In the genomic region with DNA sequence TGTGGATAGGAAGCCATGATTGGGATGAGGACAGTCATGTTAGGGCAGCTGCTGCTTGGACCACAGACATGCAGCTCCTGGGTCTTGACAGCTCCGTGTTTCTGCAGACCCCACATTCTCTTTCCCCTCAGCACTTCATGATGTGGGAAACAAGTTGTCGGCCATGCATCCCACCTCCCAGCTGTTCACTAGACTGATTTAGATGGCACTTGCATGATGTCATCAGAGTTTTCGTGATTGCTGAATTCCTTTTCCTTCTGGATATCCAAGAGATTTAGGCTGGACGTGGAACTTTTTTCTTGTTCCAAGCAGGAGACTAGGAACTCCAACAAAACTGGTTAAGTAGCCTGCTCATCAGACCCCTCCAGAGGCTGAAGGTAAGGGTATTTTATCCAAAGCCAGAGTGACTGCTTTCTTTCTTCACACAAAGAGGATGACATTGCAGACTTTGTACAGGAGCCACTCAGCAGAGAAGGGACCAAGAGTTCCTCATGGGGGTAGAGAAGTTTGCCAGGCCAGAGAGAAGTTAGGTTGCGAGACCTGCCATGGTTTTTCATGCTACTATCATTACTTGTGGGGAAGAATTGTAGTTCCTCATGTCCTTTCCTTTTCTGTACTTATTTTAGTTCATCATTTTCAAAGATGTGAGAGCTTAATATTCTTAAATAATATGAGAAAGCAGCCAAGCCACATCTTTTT, we compare ENCODE assay signal across 18 cellular contexts.
A peak's percentile ranks its signal among the peaks of the same experiment; 100 is the strongest.
DNase-seq lines count a peak whose midpoint lies in the region; ATAC-seq and TF ChIP-seq lines count a peak whose summit lies in the region.
"Had no signal": no experiment of that assay in that cellular context is flagged by ENCODE, and none has a peak within 500 bp of the region (broad histone marks: within the 10 kb centered on the region; RNA-seq: fewer than 3 reads in every experiment).

No MANE protein-coding gene starts in this region.

- H4K20me1 ChIP-seq in SK-N-SH (ENCODE audit: insufficient read depth) = peaks cover 9% of the 10 kb centered on the region; the same call in 1 of the 2 replicates

- H3K4me1 ChIP-seq in SJCRH30 (peaks cover 24% of the 10 kb centered on the region), SK-N-SH (ENCODE audit: control insufficient read depth in 1 of 2, insufficient read depth in 2 of 2, low read depth in 1 of 2, low read length in 1 of 2) (peaks cover 0 to under 1% of the 10 kb centered on the region in 2 experiments; a peak in 1 of 4 replicates)
- H3K4me1 ChIP-seq: SJSA1 had no signal

- TF ChIP-seq CTCF in SK-N-SH (IDR thresholded peaks at IDR 0.05) = no peak

- no peaks in the 10 kb centered on the region for H3F3A ChIP-seq in SK-N-SH (replicated peaks; ENCODE audit: insufficient read depth)

- POLR2A ChIA-PET in SK-N-SH (lab: Yijun Ruan, JAX) = no interaction called here

- TF ChIP-seq RAD21 in SK-N-SH (IDR thresholded peaks at IDR 0.05; ENCODE audit: low read length) = no peak

- no peak overlapping the region for H3K4me3 Mint-ChIP-seq in activated naive CD8-positive, alpha-beta T cell
- no peak overlapping the region for H3K4me3 Mint-ChIP-seq in activated naive CD8-positive, alpha-beta T cell treated with anti-CD3 and anti-CD28 coated beads, Interleukin-2, amount 50 U/mL, for 24 hours
- H3K4me3 Mint-ChIP-seq in activated T-cell treated with anti-CD3 and anti-CD28 coated beads, Interleukin-2, amount 50 U/mL, for 4 hours = no peak overlapping the region
- H3K4me3 Mint-ChIP-seq: activated T-helper 17 cell treated with anti-CD3 and anti-CD28 coated beads, Interleukin-2, amount 50 U/mL, for 72 hours; CD8-positive, alpha-beta memory T cell; endodermal cell; stimulated activated naive B cell treated with anti-CD40 and anti-IgM and Interleukin-4, amounts not matched to agents 10 μg/mL and 1 μg/mL and 100 μg/mL, for 72 hours had no signal

- H3K4me3 ChIP-seq in SJCRH30 (no peak overlapping the region), SK-N-SH (ENCODE audit: low read depth in 2 of 2, low read length in 1 of 2) (no peak overlapping the region)
- H3K4me3 ChIP-seq: SJSA1, tibial nerve had no signal

- peaks cover 20% of the 10 kb centered on the region; the same call in 1 of the 2 replicates for H3K79me2 ChIP-seq in SK-N-SH (ENCODE audit: insufficient read depth)

- TF ChIP-seq EP300 in SK-N-SH (IDR thresholded peaks at IDR 0.05; ENCODE audit: borderline replicate concordance in 1 of 2, low read depth in 1 of 2, low read length in 1 of 2) = no peak

- H2AFZ ChIP-seq in SK-N-SH (ENCODE audit: low read depth) = no peak overlapping the region

- H3K9me3 Mint-ChIP-seq in activated naive CD8-positive, alpha-beta T cell (ENCODE audit: low read depth) = no peaks in the 10 kb centered on the region
- no peaks in the 10 kb centered on the region for H3K9me3 Mint-ChIP-seq in activated naive CD8-positive, alpha-beta T cell treated with anti-CD3 and anti-CD28 coated beads, Interleukin-2, amount 50 U/mL, for 24 hours
- no peaks in the 10 kb centered on the region for H3K9me3 Mint-ChIP-seq in activated T-cell treated with anti-CD3 and anti-CD28 coated beads, Interleukin-2, amount 50 U/mL, for 4 hours
- H3K9me3 Mint-ChIP-seq: activated T-helper 17 cell treated with anti-CD3 and anti-CD28 coated beads, Interleukin-2, amount 50 U/mL, for 72 hours; CD8-positive, alpha-beta memory T cell; endodermal cell had no signal

- CTCF ChIA-PET in SK-N-SH (lab: Yijun Ruan, JAX) = interaction anchor here (0.7 kb wide), 1 partner anchor 1002 kb away, joined by 4 read pairs; no protein-coding TSS in a partner anchor

- ATAC-seq in activated naive CD8-positive, alpha-beta T cell treated with anti-CD3 and anti-CD28 coated beads, Interleukin-2, amount 50 U/mL, for 24 hours = no peak
- ATAC-seq in left lobe of liver (peak; percentile 28), GM18861 (IDR thresholded peaks at IDR 0.05; ENCODE audit: unreplicated experiment) (no peak)
- ATAC-seq in activated T-cell treated with anti-CD3 and anti-CD28 coated beads, Interleukin-2, amount 50 U/mL, for 4 hours = no peak
- ATAC-seq: activated T-helper 17 cell treated with anti-CD3 and anti-CD28 coated beads, Interleukin-2, amount 50 U/mL, for 72 hours; stimulated activated naive B cell treated with anti-CD40 and anti-IgM and Interleukin-4, amounts not matched to agents 10 μg/mL and 1 μg/mL and 100 μg/mL, for 72 hours had no signal

- H3K27me3 Mint-ChIP-seq in activated naive CD8-positive, alpha-beta T cell = no peaks in the 10 kb centered on the region
- no peaks in the 10 kb centered on the region for H3K27me3 Mint-ChIP-seq in activated naive CD8-positive, alpha-beta T cell treated with anti-CD3 and anti-CD28 coated beads, Interleukin-2, amount 50 U/mL, for 24 hours
- no peaks in the 10 kb centered on the region for H3K27me3 Mint-ChIP-seq in activated T-cell treated with anti-CD3 and anti-CD28 coated beads, Interleukin-2, amount 50 U/mL, for 4 hours (ENCODE audit: low read depth)
- H3K27me3 Mint-ChIP-seq: activated T-helper 17 cell treated with anti-CD3 and anti-CD28 coated beads, Interleukin-2, amount 50 U/mL, for 72 hours; CD8-positive, alpha-beta memory T cell; stimulated activated naive B cell treated with anti-CD40 and anti-IgM and Interleukin-4, amounts not matched to agents 10 μg/mL and 1 μg/mL and 100 μg/mL, for 72 hours had no signal

- H3K9me2 ChIP-seq in SK-N-SH = no peaks in the 10 kb centered on the region

- H3K4me2 ChIP-seq in SK-N-SH = no peak overlapping the region

- H3K36me3 Mint-ChIP-seq in activated naive CD8-positive, alpha-beta T cell = peaks cover 26% of the 10 kb centered on the region
- H3K36me3 Mint-ChIP-seq in activated naive CD8-positive, alpha-beta T cell treated with anti-CD3 and anti-CD28 coated beads, Interleukin-2, amount 50 U/mL, for 24 hours (ENCODE audit: low read depth) = peaks cover 9% of the 10 kb centered on the region
- H3K36me3 Mint-ChIP-seq in activated T-cell treated with anti-CD3 and anti-CD28 coated beads, Interleukin-2, amount 50 U/mL, for 4 hours (ENCODE audit: insufficient read depth) = peaks cover 41% of the 10 kb centered on the region

- H3K27ac Mint-ChIP-seq in activated naive CD8-positive, alpha-beta T cell = peak overlapping the region; percentile 28
- H3K27ac Mint-ChIP-seq in activated naive CD8-positive, alpha-beta T cell treated with anti-CD3 and anti-CD28 coated beads, Interleukin-2, amount 50 U/mL, for 24 hours = no peak overlapping the region
- H3K27ac Mint-ChIP-seq: activated T-helper 17 cell treated with anti-CD3 and anti-CD28 coated beads, Interleukin-2, amount 50 U/mL, for 72 hours; endodermal cell; stimulated activated naive B cell treated with anti-CD40 and anti-IgM and Interleukin-4, amounts not matched to agents 10 μg/mL and 1 μg/mL and 100 μg/mL, for 72 hours had no signal

- H3K27ac ChIP-seq in SJCRH30 = peak overlapping the region; percentile 74
- H3K27ac ChIP-seq in temporal lobe (ENCODE audit: low read depth, low read length) = peak overlapping the region; percentile 21
- no peak overlapping the region for H3K27ac ChIP-seq in SK-N-SH (ENCODE audit: low read depth in 2 of 2, low read length in 1 of 2)
- H3K27ac ChIP-seq: SJSA1, tibial nerve had no signal

- H3K9ac ChIP-seq in SK-N-SH = no peak overlapping the region

- H3K36me3 ChIP-seq in SJCRH30 (peaks cover 6% of the 10 kb centered on the region; the same call in 1 of the 2 replicates), SK-N-SH (replicated peaks in 1 of 2; ENCODE audit: control insufficient read depth in 1 of 2, insufficient read depth in 2 of 2, low read length in 1 of 2) (peaks cover 3 to 26% of the 10 kb centered on the region in 2 experiments)

- H3K27me3 ChIP-seq in SJCRH30 = no peaks in the 10 kb centered on the region
- no peaks in the 10 kb centered on the region for H3K27me3 ChIP-seq in SK-N-SH (ENCODE audit: insufficient read depth)
- H3K27me3 ChIP-seq: SJSA1, tibial nerve had no signal

- H3K9me3 ChIP-seq in SJCRH30 (replicated peaks) = no peaks in the 10 kb centered on the region
- no peaks in the 10 kb centered on the region for H3K9me3 ChIP-seq in SK-N-SH
- H3K9me3 ChIP-seq: SJSA1, tibial nerve had no signal

- H3K4me1 Mint-ChIP-seq in activated naive CD8-positive, alpha-beta T cell (ENCODE audit: low read depth) = peaks cover 37% of the 10 kb centered on the region
- H3K4me1 Mint-ChIP-seq in activated naive CD8-positive, alpha-beta T cell treated with anti-CD3 and anti-CD28 coated beads, Interleukin-2, amount 50 U/mL, for 24 hours = peaks cover 9% of the 10 kb centered on the region
- peaks cover 27% of the 10 kb centered on the region for H3K4me1 Mint-ChIP-seq in activated T-cell treated with anti-CD3 and anti-CD28 coated beads, Interleukin-2, amount 50 U/mL, for 4 hours (ENCODE audit: low read depth)

- DNase-seq in activated naive CD8-positive, alpha-beta T cell treated with anti-CD3 and anti-CD28 coated beads, Interleukin-2, amount 50 U/mL, for 24 hours = no peak
- DNase-seq in SJCRH30 (peak; percentile 79 to 82), left lobe of liver (ENCODE audit: low spot score) (no peak), SK-N-SH (no peak)
- no peak for DNase-seq in activated T-cell treated with anti-CD3 and anti-CD28 coated beads, Interleukin-2, amount 50 U/mL, for 4 hours
- DNase-seq: activated CD4-positive, alpha-beta T cell treated with anti-CD3 and anti-CD28 coated beads for 1 hour; CD8-positive, alpha-beta memory T cell; DND-41; endodermal cell; NCI-H2029; NCI-H510A treated with DMSO at 0.1 percent for 48 hours; stimulated activated naive B cell treated with anti-CD40 and anti-IgM and Interleukin-4, amounts not matched to agents 10 μg/mL and 1 μg/mL and 100 μg/mL, for 72 hours had no signal

- WGBS in SK-N-SH (ENCODE audit: low lambda C conversion rate) = 95% methylated on average over 5 of the region's 5 CpGs

TF ChIP-seq in SK-N-SH, 30 proteins besides CTCF, POLR2A, EP300 and RAD21 (continues in another document):
- TF ChIP-seq MEF2A (IDR thresholded peaks at IDR 0.05; ENCODE audit: borderline replicate concordance, low read depth) = no peak
- TF ChIP-seq, protein P1, sequence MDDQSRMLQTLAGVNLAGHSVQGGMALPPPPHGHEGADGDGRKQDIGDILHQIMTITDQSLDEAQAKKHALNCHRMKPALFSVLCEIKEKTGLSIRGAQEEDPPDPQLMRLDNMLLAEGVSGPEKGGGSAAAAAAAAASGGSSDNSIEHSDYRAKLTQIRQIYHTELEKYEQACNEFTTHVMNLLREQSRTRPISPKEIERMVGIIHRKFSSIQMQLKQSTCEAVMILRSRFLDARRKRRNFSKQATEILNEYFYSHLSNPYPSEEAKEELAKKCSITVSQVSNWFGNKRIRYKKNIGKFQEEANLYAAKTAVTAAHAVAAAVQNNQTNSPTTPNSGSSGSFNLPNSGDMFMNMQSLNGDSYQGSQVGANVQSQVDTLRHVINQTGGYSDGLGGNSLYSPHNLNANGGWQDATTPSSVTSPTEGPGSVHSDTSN (IDR thresholded peaks at IDR 0.05) = no peak
- TF ChIP-seq EZH2phosphoT487 (IDR thresholded peaks at IDR 0.05; ENCODE audit: borderline replicate concordance, low read depth) = no peak
- no peak for TF ChIP-seq SIN3A (IDR thresholded peaks at IDR 0.05; ENCODE audit: borderline replicate concordance, low read depth, low read length)
- no peak for TF ChIP-seq GABPA (IDR thresholded peaks at IDR 0.05; ENCODE audit: low read depth)
- TF ChIP-seq JUND (IDR thresholded peaks at IDR 0.05) = no peak

Comparison
In these comparisons a context has a peak if more than half of its experiments do, and no peak if none do; other contexts are left out.
1. DNase-seq: peak in SJCRH30 (2 of 2); none in activated naive CD8-positive, alpha-beta T cell treated with anti-CD3 and anti-CD28 coated beads, Interleukin-2, amount 50 U/mL, for 24 hours (single experiment), left lobe of liver (single experiment), activated T-cell treated with anti-CD3 and anti-CD28 coated beads, Interleukin-2, amount 50 U/mL, for 4 hours (single experiment) and SK-N-SH (single experiment).
2. H3K27ac ChIP-seq: peak in SJCRH30 (single experiment) and temporal lobe (single experiment); none in SK-N-SH (0 of 2).